ENCODE assay signal across 9 cellular contexts in genomic region chr17:19387921-19388521, GRCh38. TPM values are rescaled to one million over a fixed set of nuclear protein-coding genes. Genes with fewer than 3 reads are reported as not detected.
A peak's percentile ranks its signal among the peaks of the same experiment; 100 is the strongest.
DNase-seq lines count a peak whose midpoint lies in the region; ATAC-seq, FAIRE-seq and TF ChIP-seq lines count a peak whose summit lies in the region.
"Had no signal": no experiment of that assay in that cellular context is flagged by ENCODE, and none has a peak within 500 bp of the region (broad histone marks: within the 10 kb centered on the region; RNA-seq: fewer than 3 reads in every experiment).

No MANE protein-coding gene starts in this region.

- H3F3A ChIP-seq in GM23248 (ENCODE audit: insufficient read depth), result peaks cover 40% of the 10 kb centered on the region

- peaks cover 46% of the 10 kb centered on the region for H3K4me1 ChIP-seq in GM23248 (ENCODE audit: insufficient read depth)
- peaks cover 12 to 75% (median 54%) of the 10 kb centered on the region in 9 donors for H3K4me1 ChIP-seq in heart right ventricle
- peaks cover 31 to 54% (median 46%) of the 10 kb centered on the region in 3 donors for H3K4me1 ChIP-seq in skeletal muscle tissue (ENCODE audit: control insufficient read depth in 3 of 3, insufficient read depth in 3 of 3, low read length in 3 of 3)

- FAIRE-seq in GM19239 (lab: Jason Lieb, UNC), result no peak

- H3K27me3 ChIP-seq in GM23248 (replicated peaks; ENCODE audit: insufficient read depth), result no peaks in the 10 kb centered on the region
- no peaks in the 10 kb centered on the region for H3K27me3 ChIP-seq in heart right ventricle
- no peaks in the 10 kb centered on the region for H3K27me3 ChIP-seq in skeletal muscle tissue (ENCODE audit: control insufficient read depth in 3 of 3, insufficient read depth in 3 of 3, low read length in 3 of 3)

- H3K4me3 ChIP-seq in GM23248 (no peak overlapping the region), heart right ventricle (peak overlapping the region in 1 of 10 donors; percentile 43), skeletal muscle tissue (ENCODE audit: low read length in 3 of 3) (no peak overlapping the region)

- H3K36me3 ChIP-seq in GM23248 (ENCODE audit: low read depth), result 0 out of 2 replicates have a peak, but pooled peaks cover 4% of the 10 kb centered on the region
- H3K36me3 ChIP-seq in heart right ventricle, result peaks cover 0 to 29% (median 4%) of the 10 kb centered on the region in 9 donors
- peaks cover 7 to 11% (median 10%) of the 10 kb centered on the region in 3 donors for H3K36me3 ChIP-seq in skeletal muscle tissue (ENCODE audit: control insufficient read depth in 3 of 3, insufficient read depth in 3 of 3, low read length in 3 of 3)

- in situ Hi-C loops in GM23248 (cut with MboI), result no loop called here

- H3K9ac ChIP-seq in GM23248, result peak overlapping the region; percentile 82
- no peak overlapping the region for H3K9ac ChIP-seq in skeletal muscle tissue (ENCODE audit: low read depth in 1 of 3, low read length in 3 of 3)

- H3K79me2 ChIP-seq in GM23248 (ENCODE audit: insufficient read depth), result peaks cover 1% of the 10 kb centered on the region

- H4K20me1 ChIP-seq in GM23248 (ENCODE audit: insufficient read depth), result no peaks in the 10 kb centered on the region

- peak overlapping the region; percentile 52 for H3K4me2 ChIP-seq in GM23248 (ENCODE audit: unreplicated experiment)

- TF ChIP-seq CTCF in heart right ventricle (IDR thresholded peaks at IDR 0.05), result no peak

- H3K27ac ChIP-seq in GM23248 (peak overlapping the region; percentile 94), heart right ventricle (peak overlapping the region; percentile 52 to 93 (median 84)), skeletal muscle tissue (ENCODE audit: low read depth, low read length) (peak overlapping the region; percentile 77)

- 75 to 85% methylated on average over 2 of the region's 2 CpGs for WGBS in GM23248 (ENCODE audit: low coverage in 1 of 2, low lambda C conversion rate in 2 of 2, missing lambda C conversion rate in 2 of 2), 2 experiments
- 69 to 72% methylated on average over 2 of the region's 2 CpGs for WGBS in heart right ventricle, 2 donors

- ATAC-seq in heart right ventricle, result peak in 1 of 8 donors; percentile 7
- no peak for ATAC-seq in HG02981 (IDR thresholded peaks at IDR 0.05; ENCODE audit: unreplicated experiment)

- H3K9me3 ChIP-seq in GM23248 (ENCODE audit: low read depth) (no peaks in the 10 kb centered on the region), heart right ventricle (no peaks in the 10 kb centered on the region), skeletal muscle tissue (ENCODE audit: control insufficient read depth in 3 of 3, low read length in 3 of 3) (no peaks in the 10 kb centered on the region)

- intact Hi-C loops in heart right ventricle (cut with DNase I), result no loop called here

- no peak overlapping the region for H2AFZ ChIP-seq in GM23248

- peak; percentile 95 for DNase-seq in GM23248
- DNase-seq in T1000 (lab: John Stamatoyannopoulos, UW), result peak; percentile 7
- DNase-seq in heart right ventricle, result no peak
- no peak for DNase-seq in GM19239 (ENCODE audit: insufficient read length, low spot score)
- DNase-seq in NCI-H2107 (lab: John Stamatoyannopoulos, UW), result no peak
- no peak for DNase-seq in COLO668 (lab: John Stamatoyannopoulos, UW; ENCODE audit: unreplicated experiment)
- DNase-seq: NCI-H345 had no signal

- no peaks in the 10 kb centered on the region for H3K9me2 ChIP-seq in GM23248 (ENCODE audit: insufficient read depth)

RNA-seq across cellular contexts. Expression of gene MFAP4, which starts 1.0 kb away (rescaled TPM):
- total RNA-seq in GM23248 (2014; rRNA removed; shearing (Covaris generic)), result 79.0 and 97.8 TPM in 2 replicates
- polyA plus RNA-seq in GM23248 (2016; fragmentation: Nextera tagmentation; extraction: Ambion mirVana), result 155 and 156 TPM in 2 replicates
- total RNA-seq in heart right ventricle, result 100 to 1,000 TPM in 1 of 10 donors, 10 to 100 TPM in 9; 15.4 to 101 (median 41.6) TPM
- polyA plus RNA-seq in heart right ventricle, result 10 to 100 TPM; 27.5 to 44.7 TPM
- 29.2 TPM for total RNA-seq in skeletal muscle tissue

RNA-seq across cellular contexts. Expression of gene MAPK7, which starts 9.7 kb away (rescaled TPM):
- total RNA-seq in GM23248 (2014; rRNA removed; shearing (Covaris generic)), result 11.3 and 21.2 TPM in 2 replicates
- 25.7 and 28.6 TPM in 2 replicates for polyA plus RNA-seq in GM23248 (2016; fragmentation: Nextera tagmentation; extraction: Ambion mirVana)
- total RNA-seq in heart right ventricle, result 10 to 100 TPM in 6 of 10 donors, 1 to 10 TPM in 4; 7.3 to 16.6 (median 11.4) TPM
- polyA plus RNA-seq in heart right ventricle, result 10 to 100 TPM in 1 of 2 donors, 1 to 10 TPM in 1; 9.1 to 12.3 TPM
- 7.8 TPM for total RNA-seq in skeletal muscle tissue

RNA-seq across cellular contexts. Expression of gene RNF112, which starts 23.0 kb away (rescaled TPM):
- total RNA-seq in GM23248 (2014; rRNA removed; shearing (Covaris generic)), result 7.8 and 9.1 TPM in 2 replicates
- 0.75 and 0.83 TPM in 2 replicates for polyA plus RNA-seq in GM23248 (2016; fragmentation: Nextera tagmentation; extraction: Ambion mirVana)
- 1 to 10 TPM in 5 of 10 donors, under 1 TPM in 5; 0.64 to 4.2 (median 1.0) TPM for total RNA-seq in heart right ventricle
- 1 to 10 TPM; 4.4 to 8.1 TPM for polyA plus RNA-seq in heart right ventricle
- total RNA-seq in skeletal muscle tissue, result 2.1 TPM

RNA-seq across cellular contexts. Expression of gene B9D1, which starts 25.5 kb away (rescaled TPM):
- 14.9 and 15.5 TPM in 2 replicates for total RNA-seq in GM23248 (2014; rRNA removed; shearing (Covaris generic))
- polyA plus RNA-seq in GM23248 (2016; fragmentation: Nextera tagmentation; extraction: Ambion mirVana) (24.4 and 25.2 TPM in 2 replicates), heart right ventricle (10 to 100 TPM in 1 of 2 donors, 1 to 10 TPM in 1; 9.4 to 11.6 TPM)
- total RNA-seq in heart right ventricle (10 to 100 TPM in 5 of 10 donors, 1 to 10 TPM in 5; 5.3 to 18.8 (median 10.4) TPM), skeletal muscle tissue (3.1 TPM)

Comparison
In these comparisons a context has a peak if more than half of its experiments do, and no peak if none do; other contexts are left out.
1. DNase-seq: peak in GM23248 (single experiment) and T1000 (single experiment); none in heart right ventricle (0 of 2), GM19239 (single experiment), NCI-H2107 (single experiment) and COLO668 (single experiment).
2. Peak in every context shown above with its lines, with median percentiles within 50 percentile points of each other: H3K27ac ChIP-seq.